35 cellular contexts compared by ENCODE assay signal in genomic region chr4:68831642-68832041, GRCh38. TPM values are rescaled to one million over a fixed set of nuclear protein-coding genes. Genes with fewer than 3 reads are reported as not detected.
"Had no signal": no experiment of that assay in that cellular context is flagged by ENCODE, and none has a peak within 500 bp of the region (broad histone marks: within the 10 kb centered on the region; RNA-seq: fewer than 3 reads in every experiment).

No MANE protein-coding gene starts in this region.

- ATAC-seq: natural killer cell; psoas muscle; right cardiac atrium; sciatic nerve; stimulated activated effector memory CD8-positive, alpha-beta T cell treated with anti-CD3 and anti-CD28 coated beads, Interleukin-12 subunit alpha, Interleukin-12 subunit beta, amount 100 ng/mL, for 72 hours; stimulated activated naive B cell treated with anti-CD40 and anti-IgM and Interleukin-4, amounts not matched to agents 10 μg/mL and 1 μg/mL and 100 μg/mL, for 72 hours had no signal

- H2AFZ ChIP-seq: neural progenitor cell, parathyroid adenoma had no signal

- H3K27ac Mint-ChIP-seq: naive B cell; natural killer cell; nephron; neural progenitor cell; progenitor cell of endocrine pancreas; stimulated activated effector memory CD8-positive, alpha-beta T cell treated with anti-CD3 and anti-CD28 coated beads, Interleukin-12 subunit alpha, Interleukin-12 subunit beta, amount 100 ng/mL, for 72 hours; stimulated activated naive B cell treated with anti-CD40 and anti-IgM and Interleukin-4, amounts not matched to agents 10 μg/mL and 1 μg/mL and 100 μg/mL, for 72 hours; stimulated activated naive CD8-positive, alpha-beta T cell treated with anti-CD3 and anti-CD28 coated beads, Interleukin-15, Interleukin-2, amounts not matched to agents 100 ng/mL and 50 ng/mL, for 24 hours had no signal

- H3K4me1 Mint-ChIP-seq: naive B cell; natural killer cell; nephron; neural progenitor cell; stimulated activated effector memory CD8-positive, alpha-beta T cell treated with anti-CD3 and anti-CD28 coated beads, Interleukin-12 subunit alpha, Interleukin-12 subunit beta, amount 100 ng/mL, for 72 hours; stimulated activated naive B cell treated with anti-CD40 and anti-IgM and Interleukin-4, amounts not matched to agents 10 μg/mL and 1 μg/mL and 100 μg/mL, for 72 hours had no signal

- H3K4me2 ChIP-seq: neural progenitor cell had no signal

- H3K4me3 ChIP-seq: neural progenitor cell, ovary, psoas muscle, skin epidermis, stomach, thoracic aorta, thyroid gland, tibial nerve, upper lobe of left lung, vagina had no signal

- H3K36me3 ChIP-seq: neural progenitor cell, ovary, stomach, thoracic aorta, thyroid gland, tibial nerve, upper lobe of left lung, vagina had no signal

- H3K9ac ChIP-seq: neural progenitor cell, parathyroid adenoma had no signal

- H3K27me3 ChIP-seq: neural progenitor cell, ovary, stomach, thyroid gland, tibial nerve, upper lobe of left lung, vagina had no signal

- H3K79me2 ChIP-seq: parathyroid adenoma had no signal

- H3K36me3 Mint-ChIP-seq: naive B cell; natural killer cell; neural progenitor cell; stimulated activated effector memory CD8-positive, alpha-beta T cell treated with anti-CD3 and anti-CD28 coated beads, Interleukin-12 subunit alpha, Interleukin-12 subunit beta, amount 100 ng/mL, for 72 hours; stimulated activated naive B cell treated with anti-CD40 and anti-IgM and Interleukin-4, amounts not matched to agents 10 μg/mL and 1 μg/mL and 100 μg/mL, for 72 hours had no signal

- H3K9me3 Mint-ChIP-seq: naive B cell; nephron; neural progenitor cell; stimulated activated effector memory CD8-positive, alpha-beta T cell treated with anti-CD3 and anti-CD28 coated beads, Interleukin-12 subunit alpha, Interleukin-12 subunit beta, amount 100 ng/mL, for 72 hours; stimulated activated naive B cell treated with anti-CD40 and anti-IgM and Interleukin-4, amounts not matched to agents 10 μg/mL and 1 μg/mL and 100 μg/mL, for 72 hours; stimulated activated naive CD8-positive, alpha-beta T cell treated with anti-CD3 and anti-CD28 coated beads, Interleukin-15, Interleukin-2, amounts not matched to agents 100 ng/mL and 50 ng/mL, for 24 hours had no signal

- FAIRE-seq: urothelium cell line had no signal

- DNase-seq: naive B cell; natural killer cell; occipital lobe; ovary; posterior cingulate gyrus; psoas muscle; right cardiac atrium; stimulated activated CD4-positive, alpha-beta T cell treated with anti-CD3 and anti-CD28 coated beads, Interleukin-15, amount 100 ng/mL, for 24 hours; stimulated activated CD4-positive, alpha-beta T cell treated with anti-CD3 and anti-CD28 coated beads, Interleukin-2, amount 100 ng/mL, for 24 hours; stimulated activated CD4-positive, alpha-beta T cell treated with anti-CD3 and anti-CD28 coated beads, Interleukin-2, amount 100 ng/mL, for 48 hours; stimulated activated CD4-positive, alpha-beta T cell treated with anti-CD3 and anti-CD28 coated beads, Interleukin-4, amount 100 ng/mL, for 24 hours; stimulated activated naive B cell treated with anti-CD40 and anti-IgM and Interleukin-4, amounts not matched to agents 10 μg/mL and 1 μg/mL and 100 μg/mL, for 72 hours; stimulated activated naive CD4-positive, alpha-beta T cell treated with Interleukin-2 at 50 U/mL for 16 hours; stomach; thyroid gland; trophoblast cell; upper lobe of left lung had no signal

- H3K4me3 Mint-ChIP-seq: naive B cell; natural killer cell; nephron; neural progenitor cell; stimulated activated effector memory CD8-positive, alpha-beta T cell treated with anti-CD3 and anti-CD28 coated beads, Interleukin-12 subunit alpha, Interleukin-12 subunit beta, amount 100 ng/mL, for 72 hours; stimulated activated naive B cell treated with anti-CD40 and anti-IgM and Interleukin-4, amounts not matched to agents 10 μg/mL and 1 μg/mL and 100 μg/mL, for 72 hours; stimulated activated naive CD8-positive, alpha-beta T cell treated with anti-CD3 and anti-CD28 coated beads, Interleukin-15, Interleukin-2, amounts not matched to agents 100 ng/mL and 50 ng/mL, for 24 hours had no signal

- H3K9me3 ChIP-seq: ovary, psoas muscle, stomach, thoracic aorta, thyroid gland, tibial nerve, upper lobe of left lung, vagina had no signal

- H3K27ac ChIP-seq: neural progenitor cell, ovary, parathyroid adenoma, psoas muscle, skin epidermis, stomach, thoracic aorta, thyroid gland, tibial nerve, upper lobe of left lung, vagina had no signal

- H3K4me1 ChIP-seq: neural progenitor cell, parathyroid adenoma, psoas muscle, stomach, thyroid gland, tibial nerve, upper lobe of left lung, vagina had no signal

- H3K27me3 Mint-ChIP-seq: naive B cell; progenitor cell of endocrine pancreas; stimulated activated naive B cell treated with anti-CD40 and anti-IgM and Interleukin-4, amounts not matched to agents 10 μg/mL and 1 μg/mL and 100 μg/mL, for 72 hours; stimulated activated naive CD8-positive, alpha-beta T cell treated with anti-CD3 and anti-CD28 coated beads, Interleukin-15, Interleukin-2, amounts not matched to agents 100 ng/mL and 50 ng/mL, for 24 hours had no signal

RNA-seq across cellular contexts. Expression of gene UGT2B10, which starts 15.8 kb away (rescaled TPM):
- total RNA-seq: natural killer cell, occipital lobe, osteoblast, progenitor cell of endocrine pancreas, psoas muscle, renal cortical epithelial cell, right cardiac atrium, sciatic nerve, subcutaneous adipose tissue, temporal lobe, thoracic aorta, thyroid gland, tibial nerve, ureter, vagina had no signal
- polyA plus RNA-seq: neural cell, ovary, psoas muscle, right cardiac atrium, stomach had no signal
